Comparison of ENCODE assay signal across 8 cellular contexts in genomic region chr3:49170744-49171118, GRCh38. TPM values are rescaled to one million over a fixed set of nuclear protein-coding genes. Genes with fewer than 3 reads are reported as not detected.
A peak's percentile ranks its signal among the peaks of the same experiment; 100 is the strongest.
DNase-seq lines count a peak whose midpoint lies in the region; ATAC-seq, FAIRE-seq and TF ChIP-seq lines count a peak whose summit lies in the region.

No MANE protein-coding gene starts in this region.

- H2AFZ ChIP-seq in DND-41 (ENCODE audit: low read depth, low read length) = peak overlapping the region; percentile 76; the same call in 1 of the 2 replicates

- H3K4me1 ChIP-seq in DND-41 (ENCODE audit: insufficient read depth, low read length) (peaks cover 28% of the 10 kb centered on the region), esophagus squamous epithelium (peaks cover 37 to 65% (median 39%) of the 10 kb centered on the region in 3 donors), prostate gland (replicated peaks) (peaks cover 13% of the 10 kb centered on the region)

- peaks cover 7% of the 10 kb centered on the region for H3K9me3 ChIP-seq in DND-41 (ENCODE audit: insufficient read depth, low read length, severe bottlenecking)
- H3K9me3 ChIP-seq in esophagus squamous epithelium = no peaks in the 10 kb centered on the region
- no peaks in the 10 kb centered on the region for H3K9me3 ChIP-seq in prostate gland

- DNase-seq in DND-41 (no peak), esophagus squamous epithelium (lab: John Stamatoyannopoulos, UW) (no peak), prostate gland (ENCODE audit: low spot score) (no peak), NCI-H1436 (lab: John Stamatoyannopoulos, UW) (no peak), HT-29 (ENCODE audit: low spot score) (no peak), SK-N-DZ (ENCODE audit: low spot score) (no peak), HTR-8/SVneo (ENCODE audit: insufficient read length, low spot score) (no peak)

- H3K27ac ChIP-seq in DND-41 (ENCODE audit: low read length) (no peak overlapping the region), esophagus squamous epithelium (peak overlapping the region; percentile 84 to 94 (median 89)), prostate gland (peak overlapping the region; percentile 78 to 81)

- ATAC-seq in DND-41 (ENCODE audit: insufficient read depth, low read depth) (no peak), SK-N-SH treated with all-trans-retinoic acid at 6 μM for 48 hours (peak; percentile 6; the same call in 2 of the 3 replicates)

- FAIRE-seq in HTR-8/SVneo (lab: Jason Lieb, UNC) = no peak

- no peaks in the 10 kb centered on the region for H3K27me3 ChIP-seq in DND-41 (ENCODE audit: insufficient read depth, low read length, poor library complexity)
- H3K27me3 ChIP-seq in esophagus squamous epithelium = no peaks in the 10 kb centered on the region
- no peaks in the 10 kb centered on the region for H3K27me3 ChIP-seq in prostate gland (replicated peaks; ENCODE audit: insufficient read depth)

- no CpG with 5 or more reads among the region's 1 CpG for WGBS in esophagus squamous epithelium, 2 donors
- WGBS in prostate gland = 0% methylated on average over 1 of the region's 1 CpG

- H3K4me3 ChIP-seq in DND-41 (ENCODE audit: low read depth in 1 of 2, low read length in 2 of 2) (peak overlapping the region in 1 of 2 experiments; percentile 63; a peak in 2 of 4 replicates), esophagus squamous epithelium (peak overlapping the region; percentile 52 to 84 (median 80)), prostate gland (peak overlapping the region; percentile 66 to 85)

- TF ChIP-seq POLR2A in esophagus squamous epithelium (IDR thresholded peaks at IDR 0.05) (no peak), prostate gland (IDR thresholded peaks at IDR 0.05) (no peak)

- H3K36me3 ChIP-seq in DND-41 (ENCODE audit: insufficient read depth, low read length) (no peaks in the 10 kb centered on the region; the same call in 1 of the 2 replicates), esophagus squamous epithelium (peaks cover 0 to 24% (median 10%) of the 10 kb centered on the region in 3 donors), prostate gland (no peaks in the 10 kb centered on the region)

- peak overlapping the region; percentile 52; the same call in 1 of the 2 replicates for H3K9ac ChIP-seq in DND-41 (ENCODE audit: low read depth, low read length)

- H3K4me2 ChIP-seq in DND-41 (ENCODE audit: insufficient read depth, low read length) = peak overlapping the region; percentile 92

- peaks cover 9% of the 10 kb centered on the region for H3K79me2 ChIP-seq in DND-41 (ENCODE audit: insufficient read depth, low read length)

- no peak for TF ChIP-seq CTCF in DND-41 (IDR thresholded peaks at IDR 0.05; ENCODE audit: borderline replicate concordance, extremely low read depth, low read length, poor library complexity, severe bottlenecking)
- no peak for TF ChIP-seq CTCF in esophagus squamous epithelium (IDR thresholded peaks at IDR 0.05)
- no peak for TF ChIP-seq CTCF in prostate gland (IDR thresholded peaks at IDR 0.05)

- intact Hi-C loops in esophagus squamous epithelium (cut with DNase I) (loop anchor here (10.0 kb wide), 2 partner anchors 104 to 164 kb away; partner anchors contain the start of gene C3orf62), prostate gland (cut with DNase I) (loop anchor here (1.0 to 5.0 kb wide), 3 partner anchors 107 to 277 kb away; partner anchors contain the start of genes C3orf62 and USP4)

- H4K20me1 ChIP-seq in DND-41 (ENCODE audit: insufficient read depth, low read length) = no peaks in the 10 kb centered on the region

TF ChIP-seq in SK-N-SH treated with all-trans-retinoic acid at 6 μM for 48 hours, 23 proteins besides CTCF, POLR2A, EP300 and RAD21:
- TF ChIP-seq TOX (CRISPR knock-in tag; IDR thresholded peaks at IDR 0.05; ENCODE audit: borderline replicate concordance) (no peak), PPARA (CRISPR knock-in tag; IDR thresholded peaks at IDR 0.05; ENCODE audit: borderline replicate concordance) (no peak), ISL1 (CRISPR knock-in tag; IDR thresholded peaks at IDR 0.05) (no peak), ZNF8 (CRISPR knock-in tag; IDR thresholded peaks at IDR 0.05) (no peak), ARNTL (CRISPR knock-in tag; IDR thresholded peaks at IDR 0.05; ENCODE audit: borderline replicate concordance, low read depth) (no peak), ZNF565 (CRISPR knock-in tag; conservative IDR thresholded peaks at IDR 0.05; ENCODE audit: low read depth) (no peak), TCF4 (CRISPR knock-in tag; IDR thresholded peaks at IDR 0.05; ENCODE audit: borderline replicate concordance) (no peak), ZNF70 (CRISPR knock-in tag; IDR thresholded peaks at IDR 0.05) (no peak), OSR1 (CRISPR knock-in tag; IDR thresholded peaks at IDR 0.05) (no peak), ZFP30 (CRISPR knock-in tag; IDR thresholded peaks at IDR 0.05) (no peak)

RNA-seq across cellular contexts. Expression of gene KLHDC8B, which starts 0.7 kb away (rescaled TPM):
- 10 to 100 TPM; 18.0 to 58.6 (median 46.3) TPM for total RNA-seq in esophagus squamous epithelium
- 10 to 100 TPM; 41.1 to 77.4 TPM for total RNA-seq in prostate gland
- total RNA-seq in HT-29 (2014; rRNA removed; shearing (Covaris generic)) = 0.42 TPM in 1 of 2 replicates, not detected in the other
- polyA plus RNA-seq in SK-N-DZ (2014; cell fraction: cytosol; rRNA removed) = 43.5 and 46.8 TPM in 2 replicates
- 60.2 and 63.4 TPM in 2 replicates for polyA plus RNA-seq in SK-N-DZ (2014; cell fraction: nucleus; rRNA removed)

RNA-seq across cellular contexts. Expression of gene CCDC71, which starts 4.6 kb away (rescaled TPM):
- total RNA-seq in esophagus squamous epithelium = 10 to 100 TPM; 17.0 to 31.1 (median 23.1) TPM
- total RNA-seq in prostate gland = 10 to 100 TPM; 44.2 to 47.0 TPM
- 12.4 and 19.5 TPM in 2 replicates for total RNA-seq in HT-29 (2014; rRNA removed; shearing (Covaris generic))
- 34.0 and 40.4 TPM in 2 replicates for polyA plus RNA-seq in SK-N-DZ (2014; cell fraction: cytosol; rRNA removed)
- polyA plus RNA-seq in SK-N-DZ (2014; cell fraction: nucleus; rRNA removed) = 18.2 and 22.4 TPM in 2 replicates

RNA-seq across cellular contexts. Expression of gene LAMB2, which starts 37.9 kb away (rescaled TPM):
- 100 to 1,000 TPM in 3 of 4 donors, 10 to 100 TPM in 1; 66.0 to 319 (median 175) TPM for total RNA-seq in esophagus squamous epithelium
- 100 to 1,000 TPM; 432 to 667 TPM for total RNA-seq in prostate gland
- total RNA-seq in HT-29 (2014; rRNA removed; shearing (Covaris generic)) = 49.5 and 56.8 TPM in 2 replicates
- 11.8 and 20.8 TPM in 2 replicates for polyA plus RNA-seq in SK-N-DZ (2014; cell fraction: cytosol; rRNA removed)
- polyA plus RNA-seq in SK-N-DZ (2014; cell fraction: nucleus; rRNA removed) = 98.1 and 192 TPM in 2 replicates

RNA-seq across cellular contexts. Expression of gene USP19, which starts 50.1 kb away (rescaled TPM):
- total RNA-seq in esophagus squamous epithelium (10 to 100 TPM; 37.8 to 52.3 (median 40.7) TPM), prostate gland (10 to 100 TPM; 62.7 to 98.2 TPM)
- total RNA-seq in HT-29 (2014; rRNA removed; shearing (Covaris generic)) = 39.3 and 49.3 TPM in 2 replicates
- 41.5 and 49.9 TPM in 2 replicates for polyA plus RNA-seq in SK-N-DZ (2014; cell fraction: cytosol; rRNA removed)
- 111 and 126 TPM in 2 replicates for polyA plus RNA-seq in SK-N-DZ (2014; cell fraction: nucleus; rRNA removed)

Comparison
In these comparisons a context has a peak if more than half of its experiments do, and no peak if none do; other contexts are left out.
1. RNA of gene KLHDC8B, which starts 0.7 kb away (total RNA-seq): 41.1 to 77.4 TPM in prostate gland and 18.0 to 58.6 TPM in esophagus squamous epithelium; 0.42 TPM in HT-29; every median in the first group is over 10 times any median in the second.